Comparison of ENCODE assay signal across 24 cellular contexts in the genomic region with DNA sequence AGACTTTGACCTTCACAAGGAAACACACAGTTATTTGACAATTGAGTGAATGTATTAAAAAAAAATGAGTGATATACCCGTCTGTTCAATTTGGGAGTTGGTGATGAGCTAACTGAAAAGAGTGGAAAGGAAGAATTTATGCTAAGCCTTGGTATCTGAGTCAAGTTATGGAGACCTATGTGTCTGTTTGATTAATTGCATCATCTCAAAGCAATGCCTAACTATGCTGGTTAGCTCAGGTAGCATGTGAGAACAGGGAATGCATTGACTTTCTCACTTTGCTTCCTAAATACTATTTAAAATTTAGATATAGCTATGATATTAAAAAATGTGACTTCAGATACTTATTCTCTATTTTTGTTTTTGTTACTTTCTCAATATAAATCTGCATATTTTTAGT.
A peak's percentile ranks its signal among the peaks of the same experiment; 100 is the strongest.
DNase-seq lines count a peak whose midpoint lies in the region; ATAC-seq and TF ChIP-seq lines count a peak whose summit lies in the region.
"Had no signal": no experiment of that assay in that cellular context is flagged by ENCODE, and none has a peak within 500 bp of the region (broad histone marks: within the 10 kb centered on the region; RNA-seq: fewer than 3 reads in every experiment).

No MANE protein-coding gene starts in this region.

- H3K9ac ChIP-seq in mammary epithelial cell (ENCODE audit: insufficient read depth, low read length): no peak overlapping the region

- ATAC-seq in stimulated activated naive B cell treated with anti-CD40 and anti-IgM and Interleukin-4, amounts not matched to agents 10 μg/mL and 1 μg/mL and 100 μg/mL, for 72 hours (replicated peaks): no peak
- ATAC-seq in HG03045 (IDR thresholded peaks at IDR 0.05; ENCODE audit: unreplicated experiment): no peak
- ATAC-seq: CD8-positive, alpha-beta T cell; GM12878; Panc1 had no signal

- no peak overlapping the region for H2AFZ ChIP-seq in mammary epithelial cell (ENCODE audit: low read depth, low read length)

- no peaks in the 10 kb centered on the region for H3K36me3 ChIP-seq in mammary epithelial cell (ENCODE audit: insufficient read depth, low read length)

- no peaks in the 10 kb centered on the region for H3K9me3 ChIP-seq in mammary epithelial cell (replicated peaks; ENCODE audit: insufficient read depth, low read length)

- no peak overlapping the region for H3K27ac ChIP-seq in mammary epithelial cell (ENCODE audit: insufficient read depth, low read depth, low read length)

- H3K4me2 ChIP-seq in mammary epithelial cell (ENCODE audit: insufficient read depth, low read depth, low read length): no peak overlapping the region

- no peaks in the 10 kb centered on the region for H3K27me3 ChIP-seq in mammary epithelial cell (ENCODE audit: insufficient read depth, low read length)

- H3K4me3 Mint-ChIP-seq in MCF 10A (ENCODE audit: unreplicated experiment) (no peak overlapping the region), endothelial cell (ENCODE audit: unreplicated experiment) (no peak overlapping the region)
- H3K4me3 Mint-ChIP-seq in activated CD4-positive, alpha-beta T cell treated with anti-CD3 and anti-CD28 coated beads, Interleukin-2, amount 10 ng/mL, durations not matched to agents 24 days and 14 days: no peak overlapping the region
- H3K4me3 Mint-ChIP-seq in stimulated activated naive B cell treated with anti-CD40 and anti-IgM and Interleukin-4, amounts not matched to agents 10 μg/mL and 1 μg/mL and 100 μg/mL, for 72 hours: no peak overlapping the region
- H3K4me3 Mint-ChIP-seq: CD8-positive, alpha-beta T cell had no signal

- H3K4me1 Mint-ChIP-seq in MCF 10A (ENCODE audit: insufficient read depth, unreplicated experiment): peaks cover 6% of the 10 kb centered on the region
- peaks cover 5% of the 10 kb centered on the region for H3K4me1 Mint-ChIP-seq in activated CD4-positive, alpha-beta T cell treated with anti-CD3 and anti-CD28 coated beads, Interleukin-2, amount 10 ng/mL, durations not matched to agents 24 days and 14 days
- H3K4me1 Mint-ChIP-seq in stimulated activated naive B cell treated with anti-CD40 and anti-IgM and Interleukin-4, amounts not matched to agents 10 μg/mL and 1 μg/mL and 100 μg/mL, for 72 hours: peaks cover 13 to 31% of the 10 kb centered on the region in 2 donors
- no peaks in the 10 kb centered on the region for H3K4me1 Mint-ChIP-seq in endothelial cell (ENCODE audit: unreplicated experiment)

- H4K20me1 ChIP-seq in mammary epithelial cell (ENCODE audit: insufficient read depth, low read length): no peaks in the 10 kb centered on the region

- no TSS peak for BruUV-seq in mammary epithelial cell (replicated peaks; lab: Mats Ljungman, UMichigan)
- BruUV-seq in MCF 10A (replicated peaks; lab: Mats Ljungman, UMichigan): no TSS peak

- H3K27me3 Mint-ChIP-seq in MCF 10A (ENCODE audit: insufficient read depth, unreplicated experiment): no peaks in the 10 kb centered on the region
- H3K27me3 Mint-ChIP-seq in activated CD4-positive, alpha-beta T cell treated with anti-CD3 and anti-CD28 coated beads, Interleukin-2, amount 10 ng/mL, durations not matched to agents 24 days and 14 days: no peaks in the 10 kb centered on the region
- H3K27me3 Mint-ChIP-seq in stimulated activated naive B cell treated with anti-CD40 and anti-IgM and Interleukin-4, amounts not matched to agents 10 μg/mL and 1 μg/mL and 100 μg/mL, for 72 hours: no peaks in the 10 kb centered on the region
- no peaks in the 10 kb centered on the region for H3K27me3 Mint-ChIP-seq in endothelial cell (ENCODE audit: unreplicated experiment)

- dilution Hi-C loops in mammary epithelial cell (cut with HindIII; ENCODE audit: low sequenced_read_pairs): no loop called here

- POLR2A ChIA-PET in MCF 10A (lab: Yijun Ruan, JAX): interaction anchor here (0.9 to 1.7 kb wide), 2 partner anchors 41 to 127 kb away, joined by 3 read pairs; no protein-coding TSS in a partner anchor

- H3K4me3 ChIP-seq in mammary epithelial cell (replicated peaks in 1 of 3; ENCODE audit: insufficient read depth in 1 of 3, low read depth in 2 of 3, low read length in 3 of 3) (no peak overlapping the region), choroid plexus epithelial cell (ENCODE audit: low read depth, low read length) (no peak overlapping the region)
- H3K4me3 ChIP-seq: GM12878 had no signal

- DNase-seq in mammary epithelial cell (peak; percentile 14), MCF 10A (ENCODE audit: unreplicated experiment) (no peak), choroid plexus epithelial cell (ENCODE audit: low read depth) (peak; percentile 33), kidney glomerular epithelial cell (lab: John Stamatoyannopoulos, UW) (peak; percentile 10), endothelial cell (ENCODE audit: low spot score) (no peak)
- DNase-seq in activated CD4-positive, alpha-beta T cell treated with anti-CD3 and anti-CD28 coated beads, Interleukin-2, amount 10 ng/mL, durations not matched to agents 24 days and 14 days: no peak
- DNase-seq in stimulated activated naive B cell treated with anti-CD40 and anti-IgM and Interleukin-4, amounts not matched to agents 10 μg/mL and 1 μg/mL and 100 μg/mL, for 72 hours: no peak
- DNase-seq: 8988T; AML-193; C1 segment of cervical spinal cord; CD8-positive, alpha-beta T cell; DND-41; GOT3; HCEC 1CT; MM.1S; NCI-H1048; NCI-H1417 treated with DMSO at 0.1 percent for 48 hours; NCI-H187 treated with DMSO at 0.1 percent for 48 hours; NCI-H2107; NCI-H510A; NCI-H748 treated with DMSO at 0.1 percent for 48 hours had no signal

- H3K4me1 ChIP-seq in mammary epithelial cell (ENCODE audit: insufficient read depth, low read length): no peaks in the 10 kb centered on the region

- in situ Hi-C loops in mammary epithelial cell (cut with MboI; ENCODE audit: low sequenced_read_pairs in 2 of 2): no loop called here

- CTCF ChIA-PET in mammary epithelial cell (lab: Charles Lee; ENCODE audit: low non-redundant PET): no interaction called here
- CTCF ChIA-PET in MCF 10A (lab: Yijun Ruan, JAX): interaction anchor here (0.9 to 1.6 kb wide), 3 partner anchors 13 to 67 kb away, joined by 3 to 7 read pairs (median 5); no protein-coding TSS in a partner anchor

- H3K36me3 Mint-ChIP-seq in MCF 10A (ENCODE audit: insufficient read depth, unreplicated experiment): no peaks in the 10 kb centered on the region
- peaks cover 24% of the 10 kb centered on the region for H3K36me3 Mint-ChIP-seq in activated CD4-positive, alpha-beta T cell treated with anti-CD3 and anti-CD28 coated beads, Interleukin-2, amount 10 ng/mL, durations not matched to agents 24 days and 14 days (ENCODE audit: low read depth)
- peaks cover 41 to 44% of the 10 kb centered on the region in 2 donors for H3K36me3 Mint-ChIP-seq in stimulated activated naive B cell treated with anti-CD40 and anti-IgM and Interleukin-4, amounts not matched to agents 10 μg/mL and 1 μg/mL and 100 μg/mL, for 72 hours
- peaks cover 5% of the 10 kb centered on the region for H3K36me3 Mint-ChIP-seq in endothelial cell (ENCODE audit: low read depth, unreplicated experiment)

- H3K79me2 ChIP-seq in mammary epithelial cell (ENCODE audit: insufficient read depth, low read length): peaks cover 37% of the 10 kb centered on the region

- H3K27ac Mint-ChIP-seq in MCF 10A (ENCODE audit: low read depth, unreplicated experiment) (no peak overlapping the region), endothelial cell (ENCODE audit: unreplicated experiment) (no peak overlapping the region)
- H3K27ac Mint-ChIP-seq in activated CD4-positive, alpha-beta T cell treated with anti-CD3 and anti-CD28 coated beads, Interleukin-2, amount 10 ng/mL, durations not matched to agents 24 days and 14 days: no peak overlapping the region
- H3K27ac Mint-ChIP-seq in stimulated activated naive B cell treated with anti-CD40 and anti-IgM and Interleukin-4, amounts not matched to agents 10 μg/mL and 1 μg/mL and 100 μg/mL, for 72 hours: no peak overlapping the region
- H3K27ac Mint-ChIP-seq: CD8-positive, alpha-beta T cell had no signal

- TF ChIP-seq CTCF in mammary epithelial cell (conservative IDR thresholded peaks at IDR 0.05 in 1 of 2, IDR thresholded peaks at IDR 0.05 in 1 of 2; ENCODE audit: extremely low read depth in 1 of 2, insufficient read depth in 1 of 2, low read depth in 1 of 2, low read length in 2 of 2) (no peak), MCF 10A (IDR thresholded peaks at IDR 0.05; ENCODE audit: unreplicated experiment) (no peak), choroid plexus epithelial cell (conservative IDR thresholded peaks at IDR 0.05; ENCODE audit: low read depth, low read length) (no peak), endothelial cell (IDR thresholded peaks at IDR 0.05; ENCODE audit: unreplicated experiment) (no peak)

- intact Hi-C loops in mammary epithelial cell (cut with micrococcal nuclease) (no loop called here), MCF 10A (cut with micrococcal nuclease) (no loop called here)
- intact Hi-C loops in activated CD4-positive, alpha-beta T cell treated with anti-CD3 and anti-CD28 coated beads, Interleukin-2, amount 10 ng/mL, durations not matched to agents 24 days and 14 days (cut with micrococcal nuclease): no loop called here

- H3K9me3 Mint-ChIP-seq in MCF 10A (ENCODE audit: unreplicated experiment): no peaks in the 10 kb centered on the region
- peaks cover 8% of the 10 kb centered on the region for H3K9me3 Mint-ChIP-seq in activated CD4-positive, alpha-beta T cell treated with anti-CD3 and anti-CD28 coated beads, Interleukin-2, amount 10 ng/mL, durations not matched to agents 24 days and 14 days
- peaks cover 6 to 8% of the 10 kb centered on the region in 2 donors for H3K9me3 Mint-ChIP-seq in stimulated activated naive B cell treated with anti-CD40 and anti-IgM and Interleukin-4, amounts not matched to agents 10 μg/mL and 1 μg/mL and 100 μg/mL, for 72 hours
- no peaks in the 10 kb centered on the region for H3K9me3 Mint-ChIP-seq in endothelial cell (ENCODE audit: unreplicated experiment)

- WGBS in mammary epithelial cell (ENCODE audit: low coverage, missing lambda C conversion rate): 93% methylated on average over 1 of the region's 1 CpG

Comparison
In these comparisons a context has a peak if more than half of its experiments do, and no peak if none do; other contexts are left out.
1. DNase-seq: peak in mammary epithelial cell (single experiment), choroid plexus epithelial cell (single experiment) and kidney glomerular epithelial cell (single experiment); none in MCF 10A (single experiment), activated CD4-positive, alpha-beta T cell treated with anti-CD3 and anti-CD28 coated beads, Interleukin-2, amount 10 ng/mL, durations not matched to agents 24 days and 14 days (single experiment), stimulated activated naive B cell treated with anti-CD40 and anti-IgM and Interleukin-4, amounts not matched to agents 10 μg/mL and 1 μg/mL and 100 μg/mL, for 72 hours (single experiment) and endothelial cell (single experiment).